Comparison of ENCODE assay signal across 15 cellular contexts in genomic region chr3:175606650-175607318, GRCh38.
DNase-seq lines count a peak whose midpoint lies in the region; ATAC-seq, FAIRE-seq and TF ChIP-seq lines count a peak whose summit lies in the region.
"Had no signal": no experiment of that assay in that cellular context is flagged by ENCODE, and none has a peak within 500 bp of the region (broad histone marks: within the 10 kb centered on the region; RNA-seq: fewer than 3 reads in every experiment).

No MANE protein-coding gene starts in this region.

- no peak for TF ChIP-seq RAD21 in IMR-90 (IDR thresholded peaks at IDR 0.05; ENCODE audit: low read length)

- no CpG with 5 or more reads among the region's 1 CpG for WGBS in IMR-90 (ENCODE audit: extremely low coverage in 2 of 2, insufficient read length in 1 of 2), 2 experiments

- H3K27ac ChIP-seq in IMR-90 (ENCODE audit: insufficient read depth, low read length) (no peak overlapping the region), left ventricle myocardium inferior (replicated peaks) (no peak overlapping the region)
- H3K27ac ChIP-seq: upper lobe of right lung had no signal

- no peaks in the 10 kb centered on the region for H3K9me1 ChIP-seq in IMR-90 (ENCODE audit: insufficient read depth, low read length)

- H3K14ac ChIP-seq in IMR-90 (replicated peaks; ENCODE audit: low read depth, low read length) = no peak overlapping the region

- H4K20me1 ChIP-seq in IMR-90 (ENCODE audit: insufficient read depth, low read length) = no peaks in the 10 kb centered on the region

- no peak overlapping the region for H2AFZ ChIP-seq in IMR-90 (replicated peaks; ENCODE audit: low read length, poor library complexity)

- no peak overlapping the region for H3K4me2 ChIP-seq in IMR-90 (ENCODE audit: low read depth, low read length)
- H3K4me2 ChIP-seq: SK-N-SH had no signal

- no peak overlapping the region for H2BK15ac ChIP-seq in IMR-90 (ENCODE audit: low read depth, low read length)

- no peak overlapping the region for H2AK9ac ChIP-seq in IMR-90 (replicated peaks; ENCODE audit: low read depth, low read length, poor library complexity)

- H4K5ac ChIP-seq in IMR-90 (ENCODE audit: low read depth, low read length) = no peak overlapping the region

- no peaks in the 10 kb centered on the region for H3K36me3 ChIP-seq in IMR-90 (ENCODE audit: control insufficient read depth, insufficient read depth, low read length)
- no peaks in the 10 kb centered on the region for H3K36me3 ChIP-seq in left ventricle myocardium inferior
- H3K36me3 ChIP-seq: upper lobe of right lung had no signal

- dilution Hi-C loops in IMR-90 (cut with HindIII; ENCODE audit: low sequenced_read_pairs, unreplicated experiment) = no loop called here

- POLR2A ChIA-PET in IMR-90 (lab: Charles Lee; ENCODE audit: unreplicated experiment) = no interaction called here

- no peaks in the 10 kb centered on the region for H3K79me1 ChIP-seq in IMR-90 (ENCODE audit: low read depth in 1 of 2, low read length in 2 of 2)

- H3K9me3 ChIP-seq in IMR-90 (ENCODE audit: control insufficient read depth, insufficient read depth, low read length) = no peaks in the 10 kb centered on the region
- H3K9me3 ChIP-seq in left ventricle myocardium inferior (replicated peaks) = no peaks in the 10 kb centered on the region
- H3K9me3 ChIP-seq: SK-N-SH, upper lobe of right lung had no signal

- ATAC-seq in IMR-90 (ENCODE audit: low read depth) = no peak
- ATAC-seq: activated CD8-positive, alpha-beta memory T cell treated with anti-CD3 and anti-CD28 coated beads, Interleukin-2, amount 10 ng/mL, durations not matched to agents 7 days and 5 days; stimulated activated naive CD8-positive, alpha-beta T cell treated with anti-CD3 and anti-CD28 coated beads, Interleukin-15, amount 100 ng/mL, for 72 hours; upper lobe of right lung had no signal

- no peak overlapping the region for H3K9ac ChIP-seq in IMR-90 (ENCODE audit: low read depth, low read length)
- H3K9ac ChIP-seq: SK-N-SH had no signal

- TF ChIP-seq CTCF in IMR-90 (conservative IDR thresholded peaks at IDR 0.05; ENCODE audit: low read depth, low read length) (no peak), left ventricle myocardium inferior (IDR thresholded peaks at IDR 0.05; ENCODE audit: borderline replicate concordance) (no peak)

- H4K91ac ChIP-seq in IMR-90 (ENCODE audit: insufficient read depth, low read depth, low read length) = no peak overlapping the region

- no peak overlapping the region for H4K8ac ChIP-seq in IMR-90 (ENCODE audit: low read depth in 2 of 2, low read length in 2 of 2)

- BruUV-seq in IMR-90 (replicated peaks; lab: Mats Ljungman, UMichigan) = no TSS peak

- TF ChIP-seq POLR2A in IMR-90 (IDR thresholded peaks at IDR 0.05; ENCODE audit: low read depth, low read length) = no peak

- intact Hi-C loops in IMR-90 (cut with micrococcal nuclease) = no loop called here
- intact Hi-C loops in left ventricle myocardium inferior (cut with micrococcal nuclease) = no loop called here

- H3K23ac ChIP-seq in IMR-90 (ENCODE audit: low read depth, low read length) = no peak overlapping the region

- H3K18ac ChIP-seq in IMR-90 (ENCODE audit: low read depth, low read length) = no peak overlapping the region

- no peak overlapping the region for H3K56ac ChIP-seq in IMR-90 (ENCODE audit: extremely low read depth, insufficient read depth, low read length)

- H3K4ac ChIP-seq in IMR-90 (ENCODE audit: low read depth, low read length) = no peak overlapping the region

- no peaks in the 10 kb centered on the region for H3K27me3 ChIP-seq in IMR-90 (ENCODE audit: control insufficient read depth, insufficient read depth, low read length)
- no peaks in the 10 kb centered on the region for H3K27me3 ChIP-seq in left ventricle myocardium inferior (ENCODE audit: low read depth)
- H3K27me3 ChIP-seq: upper lobe of right lung had no signal

- H3K4me1 ChIP-seq in IMR-90 (ENCODE audit: control insufficient read depth, insufficient read depth, low read length) (no peaks in the 10 kb centered on the region), left ventricle myocardium inferior (no peaks in the 10 kb centered on the region)
- H3K4me1 ChIP-seq: upper lobe of right lung had no signal

- H2BK5ac ChIP-seq in IMR-90 (ENCODE audit: low read depth, low read length, poor library complexity, severe bottlenecking) = no peak overlapping the region

- H3K4me3 ChIP-seq in IMR-90 (ENCODE audit: insufficient read depth, low read depth, low read length) (no peak overlapping the region), left ventricle myocardium inferior (no peak overlapping the region)
- H3K4me3 ChIP-seq: upper lobe of right lung had no signal

- no peak overlapping the region for H2BK120ac ChIP-seq in IMR-90 (ENCODE audit: low read depth, low read length)

- H2AK5ac ChIP-seq in IMR-90 (ENCODE audit: low read depth, low read length) = no peak overlapping the region

- CTCF ChIA-PET in IMR-90 (lab: Yijun Ruan, JAX) = interaction anchor here (0.6 kb wide), 1 partner anchor 346 kb away, joined by 3 read pairs; no protein-coding TSS in a partner anchor

- no peak overlapping the region for H2BK20ac ChIP-seq in IMR-90 (ENCODE audit: low read depth, low read length)

- peak; percentile 74 for FAIRE-seq in frontal cortex (lab: Jason Lieb, UNC)
- FAIRE-seq: GM18507 had no signal

- DNase-seq in DMS79 treated with DMSO at 0.1 percent for 48 hours (lab: John Stamatoyannopoulos, UW) (peak; percentile 49), DMS79 (lab: John Stamatoyannopoulos, UW) (no peak), IMR-90 (peak; percentile 20), NCI-H345 treated with DMSO at 0.1 percent for 48 hours (lab: John Stamatoyannopoulos, UW; ENCODE audit: unreplicated experiment) (peak; percentile 24), frontal cortex (ENCODE audit: low spot score in 2 of 2) (no peak), NCI-H526 treated with DMSO at 0.1 percent for 48 hours (lab: John Stamatoyannopoulos, UW) (no peak), GOT3 (lab: John Stamatoyannopoulos, UW) (no peak), left ventricle myocardium inferior (no peak)
- DNase-seq: 8988T; activated CD8-positive, alpha-beta memory T cell treated with anti-CD3 and anti-CD28 coated beads, Interleukin-2, amount 10 ng/mL, durations not matched to agents 7 days and 5 days; midbrain; SK-N-SH; stimulated activated naive CD8-positive, alpha-beta T cell treated with anti-CD3 and anti-CD28 coated beads, Interleukin-15, amount 100 ng/mL, for 72 hours; upper lobe of right lung had no signal

- in situ Hi-C loops in IMR-90 (cut with MboI; ENCODE audit: low sequenced_read_pairs) = no loop called here

TF ChIP-seq in IMR-90, 13 proteins besides CTCF, POLR2A, EP300 and RAD21:
- no peak for TF ChIP-seq FOS (IDR thresholded peaks at IDR 0.05; ENCODE audit: low read depth, low read length)
- no peak for TF ChIP-seq RFX5 (IDR thresholded peaks at IDR 0.05; ENCODE audit: low read depth, low read length)
- no peak for TF ChIP-seq RCOR1 (IDR thresholded peaks at IDR 0.05; ENCODE audit: insufficient replicate concordance, low read length)
- TF ChIP-seq SMC3 (IDR thresholded peaks at IDR 0.05; ENCODE audit: low read depth, low read length) = no peak
- TF ChIP-seq NFE2L2 (IDR thresholded peaks at IDR 0.05; ENCODE audit: low read depth, low read length) = no peak
- no peak for TF ChIP-seq BHLHE40 (IDR thresholded peaks at IDR 0.05; ENCODE audit: low read depth, low read length)
- TF ChIP-seq ELK1 (IDR thresholded peaks at IDR 0.05; ENCODE audit: borderline replicate concordance, low read depth, low read length) = no peak
- TF ChIP-seq CHD1 (IDR thresholded peaks at IDR 0.05; ENCODE audit: low read depth, low read length) = no peak
- TF ChIP-seq MAFK (IDR thresholded peaks at IDR 0.05; ENCODE audit: low read depth, low read length) = no peak
- TF ChIP-seq MAZ (IDR thresholded peaks at IDR 0.05; ENCODE audit: borderline replicate concordance, low read depth, low read length) = no peak
- TF ChIP-seq USF2 (IDR thresholded peaks at IDR 0.05; ENCODE audit: low read depth, low read length) = no peak
- no peak for TF ChIP-seq CEBPB (IDR thresholded peaks at IDR 0.05; ENCODE audit: low read depth, low read length)
- no peak for TF ChIP-seq MXI1 (IDR thresholded peaks at IDR 0.05; ENCODE audit: borderline replicate concordance, low read depth, low read length)

Comparison
In these comparisons a context has a peak if more than half of its experiments do, and no peak if none do; other contexts are left out.
1. DNase-seq: peak in DMS79 treated with DMSO at 0.1 percent for 48 hours (single experiment), IMR-90 (single experiment) and NCI-H345 treated with DMSO at 0.1 percent for 48 hours (single experiment); none in DMS79 (single experiment), frontal cortex (0 of 2), NCI-H526 treated with DMSO at 0.1 percent for 48 hours (single experiment), GOT3 (single experiment) and left ventricle myocardium inferior (single experiment).